In the genomic region with DNA sequence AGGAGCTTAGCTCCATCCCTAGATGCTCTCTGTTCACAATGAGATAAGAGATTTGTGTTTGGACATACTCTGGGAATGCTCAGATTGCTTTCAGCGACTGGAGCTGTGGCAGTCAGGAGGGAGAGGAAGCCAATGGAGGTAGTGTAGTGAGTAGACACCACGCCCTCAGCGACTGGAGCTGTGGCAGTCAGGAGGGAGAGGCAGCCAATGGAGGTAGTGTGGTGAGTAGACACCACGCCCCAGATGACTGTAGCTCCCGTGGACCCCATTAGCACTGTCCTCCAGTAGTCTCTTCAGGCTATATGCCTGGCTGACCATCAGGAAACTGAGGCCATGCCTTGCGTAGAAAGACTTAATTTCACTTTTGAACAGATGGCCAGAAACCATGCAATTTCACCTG, we compare ENCODE assay signal across 16 cellular contexts.
DNase-seq lines count a peak whose midpoint lies in the region; ATAC-seq and TF ChIP-seq lines count a peak whose summit lies in the region.
"Had no signal": no experiment of that assay in that cellular context is flagged by ENCODE, and none has a peak within 500 bp of the region (broad histone marks: within the 10 kb centered on the region; RNA-seq: fewer than 3 reads in every experiment).

No MANE protein-coding gene starts in this region.

- peak; percentile 60 for ATAC-seq in GM21423 (IDR thresholded peaks at IDR 0.05; ENCODE audit: unreplicated experiment)
- ATAC-seq in GM18868 (IDR thresholded peaks at IDR 0.05; ENCODE audit: unreplicated experiment) = no peak
- ATAC-seq: K562 had no signal

- no peaks in the 10 kb centered on the region for H3F3A ChIP-seq in GM23248 (ENCODE audit: insufficient read depth)

- no peak overlapping the region for H4K8ac ChIP-seq in trophoblast cell (ENCODE audit: low read depth, low read length)

- H3K4me2 ChIP-seq in trophoblast cell (ENCODE audit: low read length) (no peak overlapping the region), GM23248 (ENCODE audit: unreplicated experiment) (no peak overlapping the region)

- peak overlapping the region; percentile 89 for H3K23ac ChIP-seq in trophoblast cell (ENCODE audit: low read length)

- no peak overlapping the region for H4K91ac ChIP-seq in trophoblast cell (ENCODE audit: low read depth, low read length)

- H2AK5ac ChIP-seq in trophoblast cell (ENCODE audit: low read length) = no peak overlapping the region

- no peaks in the 10 kb centered on the region for H3K79me1 ChIP-seq in trophoblast cell (ENCODE audit: low read length)

- no peaks in the 10 kb centered on the region for H3K4me1 ChIP-seq in trophoblast cell (ENCODE audit: control insufficient read depth in 1 of 2, insufficient read depth in 2 of 2, low read length in 2 of 2)
- no peaks in the 10 kb centered on the region for H3K4me1 ChIP-seq in GM23248 (ENCODE audit: insufficient read depth)

- no peaks in the 10 kb centered on the region for H3K36me3 ChIP-seq in trophoblast cell (ENCODE audit: control insufficient read depth in 1 of 2, insufficient read depth in 2 of 2, low read length in 2 of 2)
- no peaks in the 10 kb centered on the region for H3K36me3 ChIP-seq in GM23248 (ENCODE audit: low read depth)

- H3K79me2 ChIP-seq in trophoblast cell (ENCODE audit: control insufficient read depth, insufficient read depth, low read length, poor library complexity) (no peaks in the 10 kb centered on the region), GM23248 (ENCODE audit: insufficient read depth) (no peaks in the 10 kb centered on the region)

- DNase-seq in GM10266 (ENCODE audit: extremely low spot score) = peak; percentile 6
- DNase-seq in RPMI7951 (ENCODE audit: low read depth) = peak; percentile 38
- no peak for DNase-seq in trophoblast cell
- DNase-seq in NCI-H2029 (lab: John Stamatoyannopoulos, UW) = no peak
- no peak for DNase-seq in GM23248
- DNase-seq: ACHN; C1 segment of cervical spinal cord; Calu3; CD4-positive, alpha-beta T cell; DMS 273 treated with DMSO at 0.1 percent for 48 hours; HCEC 1CT; HFFc6; Karpas-422 had no signal

- no peak overlapping the region for H3K9ac ChIP-seq in trophoblast cell (ENCODE audit: low read length)
- no peak overlapping the region for H3K9ac ChIP-seq in GM23248

- H2AFZ ChIP-seq in trophoblast cell (ENCODE audit: insufficient read depth, low read length, poor library complexity) (no peak overlapping the region), GM23248 (no peak overlapping the region)

- no peak overlapping the region for H4K12ac ChIP-seq in trophoblast cell (ENCODE audit: low read depth, low read length)

- H2BK12ac ChIP-seq in trophoblast cell (ENCODE audit: low read length) = no peak overlapping the region

- H3K4me3 ChIP-seq in trophoblast cell (ENCODE audit: low read depth, low read length) (no peak overlapping the region), GM23248 (no peak overlapping the region)
- H3K4me3 ChIP-seq: K562 had no signal

- H3K18ac ChIP-seq in trophoblast cell (ENCODE audit: low read length) = no peak overlapping the region

- no peaks in the 10 kb centered on the region for H4K20me1 ChIP-seq in GM23248 (ENCODE audit: insufficient read depth)

- H3K27ac ChIP-seq in trophoblast cell (ENCODE audit: low read depth, low read length) (no peak overlapping the region), GM23248 (no peak overlapping the region)

- no peak overlapping the region for H2BK120ac ChIP-seq in trophoblast cell (ENCODE audit: insufficient read depth, low read length, poor library complexity)

- in situ Hi-C loops in GM23248 (cut with MboI) = no loop called here

- H3K4ac ChIP-seq in trophoblast cell (ENCODE audit: low read depth, low read length) = no peak overlapping the region

- no peak overlapping the region for H2BK5ac ChIP-seq in trophoblast cell (ENCODE audit: low read depth, low read length, poor library complexity)

- H3K9me2 ChIP-seq in GM23248 (ENCODE audit: insufficient read depth) = no peaks in the 10 kb centered on the region

- no peaks in the 10 kb centered on the region for H3K9me3 ChIP-seq in trophoblast cell (ENCODE audit: insufficient read depth, low read depth, low read length)
- H3K9me3 ChIP-seq in GM23248 (ENCODE audit: low read depth) = no peaks in the 10 kb centered on the region

- no peak for TF ChIP-seq CTCF in GM10266 (IDR thresholded peaks at IDR 0.05; ENCODE audit: control insufficient read depth, insufficient read depth, low read depth, missing control alignments)

- H3K14ac ChIP-seq in trophoblast cell (ENCODE audit: low read length) = no peak overlapping the region

- H3K27me3 ChIP-seq in trophoblast cell (ENCODE audit: insufficient read depth, low read length) (no peaks in the 10 kb centered on the region), GM23248 (replicated peaks; ENCODE audit: insufficient read depth) (no peaks in the 10 kb centered on the region)

- no CpG with 5 or more reads among the region's 6 CpGs for WGBS in trophoblast cell (ENCODE audit: extremely low coverage, insufficient coverage, insufficient read length)
- 34 to 47% methylated on average over 6 of the region's 6 CpGs for WGBS in GM23248 (ENCODE audit: low coverage in 1 of 2, low lambda C conversion rate in 2 of 2, missing lambda C conversion rate in 2 of 2), 2 experiments

Comparison
In these comparisons a context has a peak if more than half of its experiments do, and no peak if none do; other contexts are left out.
1. DNase-seq: peak in GM10266 (single experiment) and RPMI7951 (single experiment); none in trophoblast cell (0 of 2), NCI-H2029 (single experiment) and GM23248 (single experiment).